10 cellular contexts compared by ENCODE assay signal in genomic region chr3:27729748-27730611, GRCh38. TPM values are rescaled to one million over a fixed set of nuclear protein-coding genes. Genes with fewer than 3 reads are reported as not detected.
A peak's percentile ranks its signal among the peaks of the same experiment; 100 is the strongest.
DNase-seq lines count a peak whose midpoint lies in the region; ATAC-seq and TF ChIP-seq lines count a peak whose summit lies in the region.
"Had no signal": no experiment of that assay in that cellular context is flagged by ENCODE, and none has a peak within 500 bp of the region (broad histone marks: within the 10 kb centered on the region; RNA-seq: fewer than 3 reads in every experiment).

No MANE protein-coding gene starts in this region.

- H4K20me1 ChIP-seq in hepatocyte (ENCODE audit: insufficient read depth, poor library complexity, severe bottlenecking): no peaks in the 10 kb centered on the region
- H4K20me1 ChIP-seq: BLaER1 had no signal

- peaks cover 0 to 4% of the 10 kb centered on the region in 2 donors for H3K36me3 Mint-ChIP-seq in activated T-cell treated with anti-CD3 and anti-CD28 coated beads, Interleukin-2, amount 50 U/mL, for 72 hours (ENCODE audit: insufficient read depth in 2 of 2)
- no peaks in the 10 kb centered on the region for H3K36me3 Mint-ChIP-seq in stimulated activated naive CD8-positive, alpha-beta T cell treated with anti-CD3 and anti-CD28 coated beads, Interleukin-15, Interleukin-2, amounts not matched to agents 100 ng/mL and 50 ng/mL, for 24 hours (ENCODE audit: low read depth)
- H3K36me3 Mint-ChIP-seq in stimulated activated memory B cell treated with anti-CD40 and anti-IgM and Interleukin-4, amounts not matched to agents 10 μg/mL and 1 μg/mL and 100 μg/mL, for 72 hours: no peaks in the 10 kb centered on the region

- intact Hi-C loops in testis (cut with DNase I; ENCODE audit: low total_unique reads) (no loop called here), lower leg skin (cut with DNase I; ENCODE audit: low total_unique reads) (no loop called here)

- H3K27me3 ChIP-seq in hepatocyte (peaks cover 93% of the 10 kb centered on the region), testis (peaks cover 8% of the 10 kb centered on the region)

- H3K27ac Mint-ChIP-seq in activated T-cell treated with anti-CD3 and anti-CD28 coated beads, Interleukin-2, amount 50 U/mL, for 72 hours: no peak overlapping the region
- H3K27ac Mint-ChIP-seq in stimulated activated naive CD8-positive, alpha-beta T cell treated with anti-CD3 and anti-CD28 coated beads, Interleukin-15, Interleukin-2, amounts not matched to agents 100 ng/mL and 50 ng/mL, for 24 hours: no peak overlapping the region
- no peak overlapping the region for H3K27ac Mint-ChIP-seq in stimulated activated memory B cell treated with anti-CD40 and anti-IgM and Interleukin-4, amounts not matched to agents 10 μg/mL and 1 μg/mL and 100 μg/mL, for 72 hours
- H3K27ac Mint-ChIP-seq: activated B cell treated with CpG ODN at 0.5 μM for 24 hours had no signal

- no peaks in the 10 kb centered on the region for H3K9me3 Mint-ChIP-seq in activated T-cell treated with anti-CD3 and anti-CD28 coated beads, Interleukin-2, amount 50 U/mL, for 72 hours
- no peaks in the 10 kb centered on the region for H3K9me3 Mint-ChIP-seq in stimulated activated naive CD8-positive, alpha-beta T cell treated with anti-CD3 and anti-CD28 coated beads, Interleukin-15, Interleukin-2, amounts not matched to agents 100 ng/mL and 50 ng/mL, for 24 hours
- no peaks in the 10 kb centered on the region for H3K9me3 Mint-ChIP-seq in stimulated activated memory B cell treated with anti-CD40 and anti-IgM and Interleukin-4, amounts not matched to agents 10 μg/mL and 1 μg/mL and 100 μg/mL, for 72 hours
- H3K9me3 Mint-ChIP-seq: activated B cell treated with CpG ODN at 0.5 μM for 24 hours had no signal

- H3K27ac ChIP-seq in hepatocyte (no peak overlapping the region), testis (no peak overlapping the region)
- H3K27ac ChIP-seq: BLaER1 had no signal

- WGBS in hepatocyte (ENCODE audit: low lambda C conversion rate, missing lambda C conversion rate): 1% methylated on average over 36 of the region's 41 CpGs
- WGBS in testis, 2 donors: 0 to 2% methylated on average over 20 to 41 of the region's 41 CpGs
- 2% methylated on average over 39 to 41 of the region's 41 CpGs for WGBS in lower leg skin, 2 donors

- H3K4me3 ChIP-seq in hepatocyte (no peak overlapping the region), testis (peak overlapping the region in 1 of 2 donors; percentile 17), lower leg skin (ENCODE audit: low read depth, poor library complexity, severe bottlenecking) (no peak overlapping the region)
- H3K4me3 ChIP-seq: BLaER1 had no signal

- TF ChIP-seq CTCF in hepatocyte (IDR thresholded peaks at IDR 0.05; ENCODE audit: poor library complexity) (no peak), testis (IDR thresholded peaks at IDR 0.05) (no peak), lower leg skin (IDR thresholded peaks at IDR 0.05) (no peak)

- TF ChIP-seq POLR2A in testis (IDR thresholded peaks at IDR 0.05): no peak
- TF ChIP-seq POLR2A in lower leg skin (IDR thresholded peaks at IDR 0.05): no peak

- H3K4me3 Mint-ChIP-seq in activated T-cell treated with anti-CD3 and anti-CD28 coated beads, Interleukin-2, amount 50 U/mL, for 72 hours: peak overlapping the region; percentile 85
- H3K4me3 Mint-ChIP-seq in stimulated activated naive CD8-positive, alpha-beta T cell treated with anti-CD3 and anti-CD28 coated beads, Interleukin-15, Interleukin-2, amounts not matched to agents 100 ng/mL and 50 ng/mL, for 24 hours: peak overlapping the region; percentile 76
- no peak overlapping the region for H3K4me3 Mint-ChIP-seq in stimulated activated memory B cell treated with anti-CD40 and anti-IgM and Interleukin-4, amounts not matched to agents 10 μg/mL and 1 μg/mL and 100 μg/mL, for 72 hours
- H3K4me3 Mint-ChIP-seq: activated B cell treated with CpG ODN at 0.5 μM for 24 hours had no signal

- no peaks in the 10 kb centered on the region for H3K9me2 ChIP-seq in hepatocyte (replicated peaks; ENCODE audit: insufficient read depth)

- H3K36me3 ChIP-seq in hepatocyte (replicated peaks; ENCODE audit: insufficient read depth, low read depth) (no peaks in the 10 kb centered on the region), testis (ENCODE audit: low read depth, missing control alignments) (no peaks in the 10 kb centered on the region)
- H3K36me3 ChIP-seq: BLaER1 had no signal

- peaks cover 17% of the 10 kb centered on the region for H3K4me1 ChIP-seq in hepatocyte (ENCODE audit: insufficient read depth)
- peaks cover 11% of the 10 kb centered on the region for H3K4me1 ChIP-seq in testis
- H3K4me1 ChIP-seq: BLaER1 had no signal

- H3K9me3 ChIP-seq in hepatocyte (ENCODE audit: low read depth) (no peaks in the 10 kb centered on the region), testis (no peaks in the 10 kb centered on the region)

- peak; percentile 20 to 54 for ATAC-seq in activated T-cell treated with anti-CD3 and anti-CD28 coated beads, Interleukin-2, amount 50 U/mL, for 72 hours (replicated peaks in 1 of 2)
- no peak for ATAC-seq in stimulated activated memory B cell treated with anti-CD40 and anti-IgM and Interleukin-4, amounts not matched to agents 10 μg/mL and 1 μg/mL and 100 μg/mL, for 72 hours

- peak overlapping the region; percentile 75 for H3K4me2 ChIP-seq in hepatocyte
- H3K4me2 ChIP-seq: BLaER1 had no signal

- H2AFZ ChIP-seq in hepatocyte: peak overlapping the region; percentile 46

- H3K4me1 Mint-ChIP-seq in activated T-cell treated with anti-CD3 and anti-CD28 coated beads, Interleukin-2, amount 50 U/mL, for 72 hours (ENCODE audit: low read depth): peaks cover 35% of the 10 kb centered on the region
- H3K4me1 Mint-ChIP-seq in stimulated activated naive CD8-positive, alpha-beta T cell treated with anti-CD3 and anti-CD28 coated beads, Interleukin-15, Interleukin-2, amounts not matched to agents 100 ng/mL and 50 ng/mL, for 24 hours (ENCODE audit: low read depth): peaks cover 35% of the 10 kb centered on the region
- peaks cover 34% of the 10 kb centered on the region for H3K4me1 Mint-ChIP-seq in stimulated activated memory B cell treated with anti-CD40 and anti-IgM and Interleukin-4, amounts not matched to agents 10 μg/mL and 1 μg/mL and 100 μg/mL, for 72 hours

- peak; percentile 32 for DNase-seq in activated naive CD4-positive, alpha-beta T cell treated with Interleukin-2 at 50 U/mL for 16 hours
- no peak for DNase-seq in activated naive CD4-positive, alpha-beta T cell (lab: John Stamatoyannopoulos, UW)
- no peak for DNase-seq in activated T-cell treated with anti-CD3 and anti-CD28 coated beads, Interleukin-2, amount 50 U/mL, for 72 hours
- DNase-seq in hepatocyte (ENCODE audit: low spot score) (no peak), testis (no peak), lower leg skin (ENCODE audit: low spot score in 2 of 2) (no peak)
- DNase-seq: activated B cell treated with CpG ODN at 0.5 μM for 24 hours had no signal

- H3K27me3 Mint-ChIP-seq in activated T-cell treated with anti-CD3 and anti-CD28 coated beads, Interleukin-2, amount 50 U/mL, for 72 hours (ENCODE audit: low read depth): peaks cover 69% of the 10 kb centered on the region
- peaks cover 77% of the 10 kb centered on the region for H3K27me3 Mint-ChIP-seq in stimulated activated naive CD8-positive, alpha-beta T cell treated with anti-CD3 and anti-CD28 coated beads, Interleukin-15, Interleukin-2, amounts not matched to agents 100 ng/mL and 50 ng/mL, for 24 hours
- peaks cover 83% of the 10 kb centered on the region for H3K27me3 Mint-ChIP-seq in stimulated activated memory B cell treated with anti-CD40 and anti-IgM and Interleukin-4, amounts not matched to agents 10 μg/mL and 1 μg/mL and 100 μg/mL, for 72 hours

- no peaks in the 10 kb centered on the region for H3K79me2 ChIP-seq in hepatocyte

RNA-seq across cellular contexts. Expression of gene EOMES, which starts 7.9 kb away (rescaled TPM):
- 1 to 10 TPM; 1.2 to 7.2 TPM for total RNA-seq in activated T-cell treated with anti-CD3 and anti-CD28 coated beads, Interleukin-2, amount 50 U/mL, for 72 hours
- not detected in 2 replicates for total RNA-seq in hepatocyte
- polyA plus RNA-seq in hepatocyte: 0.39 TPM in 1 of 2 replicates, not detected in the other
- total RNA-seq in testis: under 1 TPM; 0.71 to 0.93 TPM
- 0.84 TPM for polyA plus RNA-seq in testis (ENCODE audit: insufficient read depth, low read depth, low replicate concordance)
- total RNA-seq in lower leg skin: under 1 TPM in 1 of 4 donors, not detected in 3; 0.13 TPM
- total RNA-seq: activated B cell treated with CpG ODN at 0.5 μM for 24 hours had no signal
